8 cellular contexts compared by ENCODE assay signal in genomic region chr20:16902657-16903056, GRCh38.
"Had no signal": no experiment of that assay in that cellular context is flagged by ENCODE, and none has a peak within 500 bp of the region (broad histone marks: within the 10 kb centered on the region; RNA-seq: fewer than 3 reads in every experiment).

No MANE protein-coding gene starts in this region.

- H3K4me3 Mint-ChIP-seq: GM23338, H9, IgD-negative memory B cell had no signal

- ATAC-seq: GM23338 had no signal

- H3K4me1 Mint-ChIP-seq: GM23338, H9, IgD-negative memory B cell had no signal

- H3K27ac Mint-ChIP-seq: GM23338, H9, IgD-negative memory B cell had no signal

- H3K27me3 Mint-ChIP-seq: IgD-negative memory B cell had no signal

- H3K36me3 Mint-ChIP-seq: IgD-negative memory B cell had no signal

- DNase-seq: H9, HCEC 1CT, KBM-7 had no signal

- FAIRE-seq: H1, H54, HTR-8/SVneo had no signal

- H3K4me3 ChIP-seq: GM23338 had no signal

- H3K4me2 ChIP-seq: GM23338 had no signal

- H2AFZ ChIP-seq: GM23338 had no signal
